In the genomic region with DNA sequence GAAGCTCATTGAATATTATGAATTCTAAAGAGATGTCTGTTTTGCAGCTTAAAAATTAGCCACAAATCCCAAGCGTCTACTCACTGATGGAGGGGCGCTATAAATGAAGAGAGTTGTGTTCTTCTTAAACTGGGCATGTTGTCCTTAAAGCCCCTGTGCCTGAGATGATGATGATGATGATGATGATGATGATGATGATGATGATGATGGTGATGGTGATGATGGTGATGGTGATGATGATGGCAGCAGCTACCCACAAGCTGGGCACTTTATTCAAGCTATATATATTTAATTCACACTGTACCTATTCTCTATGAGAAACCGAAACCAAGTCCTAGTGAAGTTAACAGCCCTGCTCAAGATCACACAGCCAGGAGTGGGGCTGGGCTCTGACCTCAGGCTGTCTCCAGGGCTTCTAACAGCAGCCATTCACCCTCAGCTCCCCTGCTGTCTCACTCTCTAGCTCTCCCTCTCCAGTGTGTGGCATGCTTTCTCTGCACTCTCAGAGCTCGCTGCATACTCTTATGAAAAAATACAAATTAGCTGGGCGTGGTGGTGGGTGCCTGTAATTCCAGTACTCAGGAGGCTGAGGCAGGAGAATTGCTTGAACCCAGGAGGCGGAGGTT, we compare ENCODE assay signal across 11 cellular contexts.
DNase-seq lines count a peak whose midpoint lies in the region; ATAC-seq and TF ChIP-seq lines count a peak whose summit lies in the region.
"Had no signal": no experiment of that assay in that cellular context is flagged by ENCODE, and none has a peak within 500 bp of the region (broad histone marks: within the 10 kb centered on the region; RNA-seq: fewer than 3 reads in every experiment).

No MANE protein-coding gene starts in this region.

- peak; percentile 76 for ATAC-seq in T-helper 17 cell

- no peak overlapping the region for H3K18ac ChIP-seq in mesendoderm (ENCODE audit: low read length)

- no peak overlapping the region for H2BK15ac ChIP-seq in mesendoderm (replicated peaks; ENCODE audit: low read depth)

- H2BK5ac ChIP-seq in mesendoderm (ENCODE audit: low read length): no peak overlapping the region

- H4K5ac ChIP-seq in mesendoderm (ENCODE audit: low read length): no peak overlapping the region

- peak overlapping the region; percentile 8; the same call in 1 of the 2 replicates for H3K4me3 ChIP-seq in Jurkat, Clone E6-1 (ENCODE audit: low read length)
- H3K4me3 ChIP-seq in mesendoderm (ENCODE audit: low read length): no peak overlapping the region

- H3K23ac ChIP-seq in mesendoderm (ENCODE audit: low read length): no peak overlapping the region

- BruUV-seq in Calu3 (replicated peaks; lab: Mats Ljungman, UMichigan): no TSS peak

- H3K27ac ChIP-seq in mesendoderm (ENCODE audit: low read depth, low read length): no peak overlapping the region
- H3K27ac ChIP-seq: epithelial cell of prostate had no signal

- no peaks in the 10 kb centered on the region for H3K27me3 ChIP-seq in mesendoderm (ENCODE audit: insufficient read depth, low read length, poor library complexity)

- H3K27ac Mint-ChIP-seq in Calu3 (ENCODE audit: unreplicated experiment) (no peak overlapping the region), T-helper 17 cell (peak overlapping the region; percentile 54)

- no peak overlapping the region for H2BK120ac ChIP-seq in mesendoderm (ENCODE audit: low read depth, low read length)

- H2AK5ac ChIP-seq in mesendoderm (ENCODE audit: low read length): no peak overlapping the region

- no peak overlapping the region for H3K9ac ChIP-seq in mesendoderm (ENCODE audit: low read length)

- H3K9me3 Mint-ChIP-seq in Calu3 (ENCODE audit: low read depth, unreplicated experiment): no peaks in the 10 kb centered on the region

- H3K4ac ChIP-seq in mesendoderm (ENCODE audit: low read depth, low read length): no peak overlapping the region

- no peak for TF ChIP-seq CTCF in Calu3 (IDR thresholded peaks at IDR 0.05; ENCODE audit: unreplicated experiment)

- WGBS in mesendoderm (ENCODE audit: extremely low coverage, insufficient coverage, low lambda C conversion rate): no CpG with 5 or more reads among the region's 6 CpGs

- no peak overlapping the region for H3K4me2 ChIP-seq in mesendoderm (ENCODE audit: low read length)

- intact Hi-C loops in Calu3 (cut with micrococcal nuclease; ENCODE audit: unreplicated experiment): no loop called here

- H3K4me3 Mint-ChIP-seq in Calu3 (ENCODE audit: low read depth, unreplicated experiment) (peak overlapping the region; percentile 14), T-helper 17 cell (no peak overlapping the region)
- H3K4me3 Mint-ChIP-seq: naive B cell had no signal

- DNase-seq in Calu3: no peak
- peak; percentile 75 for DNase-seq in Jurkat, Clone E6-1 (ENCODE audit: low read depth, low spot score)
- DNase-seq in T-helper 17 cell: no peak
- DNase-seq in mesendoderm: peak; percentile 22
- DNase-seq in hippocampal formation (lab: John Stamatoyannopoulos, UW): no peak
- no peak for DNase-seq in T1000 (lab: John Stamatoyannopoulos, UW)
- no peak for DNase-seq in GM19240 (ENCODE audit: insufficient read length, low spot score)
- DNase-seq in HT-29 (ENCODE audit: low spot score): no peak
- DNase-seq: naive B cell, NCI-H446 had no signal

- no peaks in the 10 kb centered on the region for H3K9me3 ChIP-seq in T-helper 17 cell (ENCODE audit: control insufficient read depth, low read length, poor library complexity, severe bottlenecking)

- no peaks in the 10 kb centered on the region for H3K36me3 ChIP-seq in mesendoderm (ENCODE audit: control insufficient read depth, insufficient read depth, low read length)

- no peak overlapping the region for H4K8ac ChIP-seq in mesendoderm (ENCODE audit: low read depth, low read length)

- H3K79me1 ChIP-seq in mesendoderm (ENCODE audit: low read length): no peaks in the 10 kb centered on the region

- peaks cover 23% of the 10 kb centered on the region for H3K4me1 Mint-ChIP-seq in Calu3 (ENCODE audit: low read depth, unreplicated experiment)
- peaks cover 5% of the 10 kb centered on the region for H3K4me1 Mint-ChIP-seq in T-helper 17 cell
- H3K4me1 Mint-ChIP-seq: naive B cell had no signal

- H3K36me3 Mint-ChIP-seq in Calu3 (ENCODE audit: insufficient read depth, unreplicated experiment): no peaks in the 10 kb centered on the region
- no peaks in the 10 kb centered on the region for H3K36me3 Mint-ChIP-seq in T-helper 17 cell (ENCODE audit: low read depth)
- H3K36me3 Mint-ChIP-seq: naive B cell had no signal

- H3K79me2 ChIP-seq in mesendoderm (ENCODE audit: control insufficient read depth, insufficient read depth, low read length): no peaks in the 10 kb centered on the region

- peaks cover 3% of the 10 kb centered on the region for H3K4me1 ChIP-seq in mesendoderm (ENCODE audit: control insufficient read depth, low read depth, low read length)

- CTCF ChIA-PET in Calu3 (lab: Charles Lee): no interaction called here

- H3K27me3 Mint-ChIP-seq in Calu3 (ENCODE audit: unreplicated experiment): peaks cover 40% of the 10 kb centered on the region
- H3K27me3 Mint-ChIP-seq in T-helper 17 cell: no peaks in the 10 kb centered on the region

- no peak overlapping the region for H3K56ac ChIP-seq in mesendoderm (ENCODE audit: low read length)

Comparison
In these comparisons a context has a peak if more than half of its experiments do, and no peak if none do; other contexts are left out.
1. DNase-seq: peak in Jurkat, Clone E6-1 (single experiment) and mesendoderm (single experiment); none in Calu3 (single experiment), T-helper 17 cell (0 of 3), hippocampal formation (0 of 2), T1000 (single experiment), GM19240 (single experiment) and HT-29 (single experiment).